ENCODE assay signal across 10 cellular contexts in the genomic region with DNA sequence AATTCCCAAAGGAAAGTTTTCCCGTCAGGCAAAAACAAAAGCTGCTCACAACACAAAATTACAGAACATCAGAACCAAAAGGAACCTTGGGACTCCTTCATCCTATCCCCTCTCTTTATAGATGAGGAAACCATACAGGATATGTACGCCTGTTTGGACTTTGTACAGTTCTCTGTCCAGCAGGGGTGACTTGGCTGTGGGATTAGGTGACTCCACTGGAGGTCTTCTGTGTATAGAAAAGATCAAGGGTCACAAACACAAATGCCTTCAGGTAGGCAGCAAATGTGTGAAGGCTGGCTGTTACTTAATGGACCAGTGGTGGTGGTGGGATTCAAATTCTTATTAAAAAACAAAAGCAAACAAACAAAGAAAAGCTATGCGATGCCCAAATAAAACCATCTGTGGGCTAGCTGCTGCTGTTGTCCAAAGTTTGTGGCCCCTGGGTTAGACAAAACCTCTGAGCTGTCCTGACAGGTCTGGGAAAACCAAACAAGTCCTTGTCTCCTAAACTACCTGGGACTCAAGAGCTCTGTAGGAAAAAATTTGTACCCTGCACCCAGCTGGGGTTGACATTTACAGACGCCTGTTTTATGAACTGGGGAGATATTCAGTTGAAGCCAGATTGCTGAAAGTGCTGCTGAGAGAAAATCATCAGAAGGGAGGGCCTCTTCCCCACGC. TPM values are rescaled to one million over a fixed set of nuclear protein-coding genes. Genes with fewer than 3 reads are reported as not detected.
DNase-seq lines count a peak whose midpoint lies in the region; ATAC-seq and TF ChIP-seq lines count a peak whose summit lies in the region.
"Had no signal": no experiment of that assay in that cellular context is flagged by ENCODE, and none has a peak within 500 bp of the region (broad histone marks: within the 10 kb centered on the region; RNA-seq: fewer than 3 reads in every experiment).

No MANE protein-coding gene starts in this region.

- H3K36me3 ChIP-seq in SK-N-MC (ENCODE audit: insufficient read depth, low read length) (no peaks in the 10 kb centered on the region), hepatocyte (replicated peaks; ENCODE audit: insufficient read depth, low read depth) (no peaks in the 10 kb centered on the region)
- H3K36me3 ChIP-seq: colonic mucosa had no signal

- H3K79me2 ChIP-seq in hepatocyte, result peaks cover 31% of the 10 kb centered on the region

- H3K4me3 ChIP-seq in SK-N-MC (peak overlapping the region; percentile 95; the same call in 1 of the 2 replicates), hepatocyte (no peak overlapping the region)

- CTCF ChIA-PET in activated CD8-positive, alpha-beta memory T cell treated with anti-CD3 and anti-CD28 coated beads, Interleukin-2, amount 10 ng/mL, durations not matched to agents 7 days and 5 days (lab: Charles Lee), result interaction anchor here (1.0 to 3.3 kb wide), 13 partner anchors 10 to 265 kb away, joined by 3 to 19 read pairs (median 4); partner anchors contain the start of genes ACTR2 and RAB1A

- peaks cover 57% of the 10 kb centered on the region for H3K4me1 Mint-ChIP-seq in activated CD8-positive, alpha-beta memory T cell treated with anti-CD3 and anti-CD28 coated beads, Interleukin-2, amount 10 ng/mL, durations not matched to agents 7 days and 5 days
- H3K4me1 Mint-ChIP-seq in stimulated activated memory B cell treated with anti-CD40 and anti-IgM and Interleukin-4, amounts not matched to agents 10 μg/mL and 1 μg/mL and 100 μg/mL, for 72 hours, result peaks cover 73% of the 10 kb centered on the region

- 81% methylated on average over 5 of the region's 5 CpGs for WGBS in hepatocyte (ENCODE audit: low lambda C conversion rate, missing lambda C conversion rate)

- H3K9me3 Mint-ChIP-seq in activated CD8-positive, alpha-beta memory T cell treated with anti-CD3 and anti-CD28 coated beads, Interleukin-2, amount 10 ng/mL, durations not matched to agents 7 days and 5 days (ENCODE audit: low read depth), result no peaks in the 10 kb centered on the region
- no peaks in the 10 kb centered on the region for H3K9me3 Mint-ChIP-seq in stimulated activated memory B cell treated with anti-CD40 and anti-IgM and Interleukin-4, amounts not matched to agents 10 μg/mL and 1 μg/mL and 100 μg/mL, for 72 hours

- H3K27ac Mint-ChIP-seq in activated CD8-positive, alpha-beta memory T cell treated with anti-CD3 and anti-CD28 coated beads, Interleukin-2, amount 10 ng/mL, durations not matched to agents 7 days and 5 days, result no peak overlapping the region
- peak overlapping the region; percentile 89 for H3K27ac Mint-ChIP-seq in stimulated activated memory B cell treated with anti-CD40 and anti-IgM and Interleukin-4, amounts not matched to agents 10 μg/mL and 1 μg/mL and 100 μg/mL, for 72 hours

- H3K9me3 ChIP-seq in SK-N-MC (ENCODE audit: low read depth, low read length) (no peaks in the 10 kb centered on the region), hepatocyte (ENCODE audit: low read depth) (no peaks in the 10 kb centered on the region)
- H3K9me3 ChIP-seq: colonic mucosa had no signal

- peak overlapping the region; percentile 80 for H3K4me2 ChIP-seq in hepatocyte

- H4K20me1 ChIP-seq in hepatocyte (ENCODE audit: insufficient read depth, poor library complexity, severe bottlenecking), result peaks cover 2% of the 10 kb centered on the region

- H3K4me1 ChIP-seq in hepatocyte (ENCODE audit: insufficient read depth), result no peaks in the 10 kb centered on the region

- peak overlapping the region; percentile 86 for H3K4me3 Mint-ChIP-seq in activated CD8-positive, alpha-beta memory T cell treated with anti-CD3 and anti-CD28 coated beads, Interleukin-2, amount 10 ng/mL, durations not matched to agents 7 days and 5 days
- peak overlapping the region; percentile 99 for H3K4me3 Mint-ChIP-seq in stimulated activated memory B cell treated with anti-CD40 and anti-IgM and Interleukin-4, amounts not matched to agents 10 μg/mL and 1 μg/mL and 100 μg/mL, for 72 hours

- H3K27ac ChIP-seq in SK-N-MC (no peak overlapping the region), hepatocyte (no peak overlapping the region)
- H3K27ac ChIP-seq: GM23248 had no signal

- no peak overlapping the region for H2AFZ ChIP-seq in hepatocyte

- no peak for DNase-seq in activated CD8-positive, alpha-beta memory T cell treated with anti-CD3 and anti-CD28 coated beads, Interleukin-2, amount 10 ng/mL, durations not matched to agents 7 days and 5 days
- DNase-seq in activated CD8-positive, alpha-beta memory T cell treated with anti-CD3 and anti-CD28 coated beads for 24 hours, result no peak
- DNase-seq in SK-N-MC (ENCODE audit: low read depth, low spot score) (no peak), hepatocyte (ENCODE audit: low spot score) (no peak), globus pallidus (ENCODE audit: low spot score) (no peak)
- no peak for DNase-seq in activated CD4-positive, CD25-positive, alpha-beta regulatory T cell treated with anti-CD3 and anti-CD28 coated beads, Interleukin-2, amount 50 U/mL, for 72 hours
- DNase-seq: colonic mucosa, GM23248 had no signal

- no peaks in the 10 kb centered on the region for H3K27me3 ChIP-seq in hepatocyte
- H3K27me3 ChIP-seq: colonic mucosa had no signal

- ATAC-seq in activated CD8-positive, alpha-beta memory T cell treated with anti-CD3 and anti-CD28 coated beads, Interleukin-2, amount 10 ng/mL, durations not matched to agents 7 days and 5 days, result no peak
- no peak for ATAC-seq in stimulated activated memory B cell treated with anti-CD40 and anti-IgM and Interleukin-4, amounts not matched to agents 10 μg/mL and 1 μg/mL and 100 μg/mL, for 72 hours
- no peak for ATAC-seq in GM18517 (IDR thresholded peaks at IDR 0.05; ENCODE audit: unreplicated experiment)

- H3K27me3 Mint-ChIP-seq in activated CD8-positive, alpha-beta memory T cell treated with anti-CD3 and anti-CD28 coated beads, Interleukin-2, amount 10 ng/mL, durations not matched to agents 7 days and 5 days, result no peaks in the 10 kb centered on the region
- no peaks in the 10 kb centered on the region for H3K27me3 Mint-ChIP-seq in stimulated activated memory B cell treated with anti-CD40 and anti-IgM and Interleukin-4, amounts not matched to agents 10 μg/mL and 1 μg/mL and 100 μg/mL, for 72 hours

- peaks cover 10% of the 10 kb centered on the region for H3K36me3 Mint-ChIP-seq in activated CD8-positive, alpha-beta memory T cell treated with anti-CD3 and anti-CD28 coated beads, Interleukin-2, amount 10 ng/mL, durations not matched to agents 7 days and 5 days
- peaks cover 23% of the 10 kb centered on the region for H3K36me3 Mint-ChIP-seq in stimulated activated memory B cell treated with anti-CD40 and anti-IgM and Interleukin-4, amounts not matched to agents 10 μg/mL and 1 μg/mL and 100 μg/mL, for 72 hours

- H3K9me2 ChIP-seq in hepatocyte (replicated peaks; ENCODE audit: insufficient read depth), result no peaks in the 10 kb centered on the region

- no peak for TF ChIP-seq CTCF in hepatocyte (IDR thresholded peaks at IDR 0.05; ENCODE audit: poor library complexity)

- no peak overlapping the region for H3K9ac ChIP-seq in SK-N-MC (ENCODE audit: insufficient read length)

RNA-seq across cellular contexts. Expression of gene CEP68, which starts 1.3 kb away (rescaled TPM):
- total RNA-seq in activated CD8-positive, alpha-beta memory T cell treated with anti-CD3 and anti-CD28 coated beads, Interleukin-2, amount 10 ng/mL, durations not matched to agents 7 days and 5 days, result 1 to 10 TPM; 5.9 to 9.2 TPM
- total RNA-seq in hepatocyte, result 7.6 and 8.2 TPM in 2 replicates
- polyA plus RNA-seq in hepatocyte, result 9.4 and 9.8 TPM in 2 replicates
